In genomic region chr15:76931397-76932089, GRCh38 we compare ENCODE assay signal across 8 cellular contexts. TPM values are rescaled to one million over a fixed set of nuclear protein-coding genes. Genes with fewer than 3 reads are reported as not detected.
DNase-seq lines count a peak whose midpoint lies in the region; ATAC-seq, FAIRE-seq and TF ChIP-seq lines count a peak whose summit lies in the region.

RCN2 (plus strand) TSS chr15:76931749; CDS start chr15:76931842, 93 bp downstream.

- no peaks in the 10 kb centered on the region for H3K9me3 ChIP-seq in small intestine (ENCODE audit: control insufficient read depth, low read depth)

- no peaks in the 10 kb centered on the region for H3K27me3 Mint-ChIP-seq in WTC11 (ENCODE audit: low read depth)

- peak within 1 kb of the TSS; percentile 79 to 91 for H3K27ac ChIP-seq in small intestine (ENCODE audit: low read depth in 1 of 2, low read length in 1 of 2)

- TF ChIP-seq CTCF in AG09309 (IDR thresholded peaks at IDR 0.05; ENCODE audit: control insufficient read depth, insufficient read depth, low read depth, low read length, missing control alignments) (no peak), WTC11 (IDR thresholded peaks at IDR 0.05) (no peak), bronchial epithelial cell (IDR thresholded peaks at IDR 0.05; ENCODE audit: insufficient read depth, low read length, severe bottlenecking) (no peak)

- FAIRE-seq in bronchial epithelial cell (lab: Jason Lieb, UNC) (no peak), small intestine (lab: Jason Lieb, UNC) (no peak)

- H3K27me3 ChIP-seq in bronchial epithelial cell (ENCODE audit: control insufficient read depth, insufficient read depth, low read length) (no peaks in the 10 kb centered on the region), small intestine (ENCODE audit: control insufficient read depth in 2 of 2, insufficient read depth in 2 of 2, low read length in 2 of 2) (no peaks in the 10 kb centered on the region)

- DNase-seq in AG09309 (ENCODE audit: low read depth) = peak; percentile 63
- peak; percentile 98 for DNase-seq in NCI-H226
- DNase-seq in WTC11 (ENCODE audit: low spot score) = peak; percentile 94
- peak; percentile 83 for DNase-seq in bronchial epithelial cell (ENCODE audit: low read depth)
- DNase-seq in iPS-NIHi11 (ENCODE audit: low spot score) = peak; percentile 97
- peak; percentile 95 for DNase-seq in small intestine

- CTCF ChIA-PET in WTC11 (lab: Charles Lee) = interaction anchor here (0.6 to 1.2 kb wide), 3 partner anchors 10 to 59 kb away, joined by 3 to 5 read pairs (median 3); no protein-coding TSS in a partner anchor

- H3K4me1 Mint-ChIP-seq in WTC11 = peaks cover 21% of the 10 kb centered on the region

- ATAC-seq in GM19023 (IDR thresholded peaks at IDR 0.05; ENCODE audit: unreplicated experiment) (peak; percentile 99), HG03196 (IDR thresholded peaks at IDR 0.05; ENCODE audit: unreplicated experiment) (peak; percentile 98), WTC11 (peak; percentile 99)

- H3K4me3 ChIP-seq in AG09309 (ENCODE audit: control insufficient read depth, low read depth, low read length) (peak within 1 kb of the TSS; percentile 90), bronchial epithelial cell (ENCODE audit: low read depth, low read length) (peak within 1 kb of the TSS; percentile 75), small intestine (ENCODE audit: low read depth in 1 of 2, low read length in 2 of 2) (peak within 1 kb of the TSS; percentile 88 to 93)

- POLR2A ChIA-PET in WTC11 (lab: Charles Lee) = interaction anchor here (0.8 to 1.7 kb wide), 4 partner anchors 9 to 26 kb away, joined by 3 to 8 read pairs (median 4); partner anchors contain the start of gene SCAPER

- no peaks in the 10 kb centered on the region for H3K9me3 Mint-ChIP-seq in WTC11

- H3K36me3 ChIP-seq in bronchial epithelial cell (ENCODE audit: control insufficient read depth, insufficient read depth, low read length) (peaks cover 5% of the 10 kb centered on the region), small intestine (ENCODE audit: control insufficient read depth in 2 of 2, insufficient read depth in 2 of 2, low read length in 2 of 2) (peaks cover 0 to 4% of the 10 kb centered on the region in 2 donors)

- H3K4me3 Mint-ChIP-seq in WTC11 = peak within 1 kb of the TSS; percentile 88

- WGBS in small intestine, 3 donors = 0 to 1% (median 0%) methylated on average over 51 to 90 of the region's 90 CpGs

- no peaks in the 10 kb centered on the region for H3K4me1 ChIP-seq in small intestine (ENCODE audit: control insufficient read depth in 2 of 2, insufficient read depth in 1 of 2, low read depth in 1 of 2, low read length in 1 of 2)

- H3K27ac Mint-ChIP-seq in WTC11 = peak within 1 kb of the TSS; percentile 86

- peaks cover 32% of the 10 kb centered on the region for H3K36me3 Mint-ChIP-seq in WTC11

TF ChIP-seq in WTC11, 78 proteins besides CTCF, POLR2A, EP300 and RAD21:
- TF ChIP-seq, protein P1, sequence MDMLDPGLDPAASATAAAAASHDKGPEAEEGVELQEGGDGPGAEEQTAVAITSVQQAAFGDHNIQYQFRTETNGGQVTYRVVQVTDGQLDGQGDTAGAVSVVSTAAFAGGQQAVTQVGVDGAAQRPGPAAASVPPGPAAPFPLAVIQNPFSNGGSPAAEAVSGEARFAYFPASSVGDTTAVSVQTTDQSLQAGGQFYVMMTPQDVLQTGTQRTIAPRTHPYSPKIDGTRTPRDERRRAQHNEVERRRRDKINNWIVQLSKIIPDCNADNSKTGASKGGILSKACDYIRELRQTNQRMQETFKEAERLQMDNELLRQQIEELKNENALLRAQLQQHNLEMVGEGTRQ (CRISPR knock-in tag; IDR thresholded peaks at IDR 0.05) = no peak
- TF ChIP-seq, protein P2, sequence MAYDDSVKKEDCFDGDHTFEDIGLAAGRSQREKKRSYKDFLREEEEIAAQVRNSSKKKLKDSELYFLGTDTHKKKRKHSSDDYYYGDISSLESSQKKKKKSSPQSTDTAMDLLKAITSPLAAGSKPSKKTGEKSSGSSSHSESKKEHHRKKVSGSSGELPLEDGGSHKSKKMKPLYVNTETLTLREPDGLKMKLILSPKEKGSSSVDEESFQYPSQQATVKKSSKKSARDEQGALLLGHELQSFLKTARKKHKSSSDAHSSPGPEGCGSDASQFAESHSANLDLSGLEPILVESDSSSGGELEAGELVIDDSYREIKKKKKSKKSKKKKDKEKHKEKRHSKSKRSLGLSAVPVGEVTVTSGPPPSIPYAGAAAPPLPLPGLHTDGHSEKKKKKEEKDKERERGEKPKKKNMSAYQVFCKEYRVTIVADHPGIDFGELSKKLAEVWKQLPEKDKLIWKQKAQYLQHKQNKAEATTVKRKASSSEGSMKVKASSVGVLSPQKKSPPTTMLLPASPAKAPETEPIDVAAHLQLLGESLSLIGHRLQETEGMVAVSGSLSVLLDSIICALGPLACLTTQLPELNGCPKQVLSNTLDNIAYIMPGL (CRISPR knock-in tag; IDR thresholded peaks at IDR 0.05) = peak; percentile 35; the same call in 1 of the 2 replicates
- TF ChIP-seq FOXK1 (CRISPR knock-in tag; IDR thresholded peaks at IDR 0.05) (0 out of 2 replicates have a peak, but pooled peaks have one; percentile 50), MAX (CRISPR knock-in tag; IDR thresholded peaks at IDR 0.05) (no peak; the same call in 1 of the 2 replicates), E2F5 (CRISPR knock-in tag; IDR thresholded peaks at IDR 0.05) (peak; percentile 58; the same call in 1 of the 2 replicates), MYBL2 (CRISPR knock-in tag; IDR thresholded peaks at IDR 0.05) (peak; percentile 45; the same call in 1 of the 2 replicates), TP53 (CRISPR knock-in tag; IDR thresholded peaks at IDR 0.05) (peak; percentile 77; the same call in 1 of the 2 replicates), FOXP1 (CRISPR knock-in tag; IDR thresholded peaks at IDR 0.05; ENCODE audit: borderline replicate concordance) (peak; percentile 85; the same call in 1 of the 2 replicates), NR3C1 (CRISPR knock-in tag; conservative IDR thresholded peaks at IDR 0.05; ENCODE audit: low read depth) (peak; percentile 77; the same call in 1 of the 2 replicates), ZNF416 (CRISPR knock-in tag; IDR thresholded peaks at IDR 0.05) (0 out of 2 replicates have a peak, but pooled peaks have one; percentile 17), NFYB (CRISPR knock-in tag; conservative IDR thresholded peaks at IDR 0.05; ENCODE audit: low read depth) (peak; percentile 89), ZNF138 (CRISPR knock-in tag; conservative IDR thresholded peaks at IDR 0.05) (no peak), SP1 (CRISPR knock-in tag; conservative IDR thresholded peaks at IDR 0.05) (peak; percentile 96), ZNF263 (CRISPR knock-in tag; IDR thresholded peaks at IDR 0.05; ENCODE audit: low read depth) (0 out of 2 replicates have a peak, but pooled peaks have one; percentile 13), SMAD3 (CRISPR knock-in tag; IDR thresholded peaks at IDR 0.05; ENCODE audit: borderline replicate concordance) (no peak), CREM (CRISPR knock-in tag; IDR thresholded peaks at IDR 0.05) (0 out of 2 replicates have a peak, but pooled peaks have one; percentile 36), TEAD1 (CRISPR knock-in tag; IDR thresholded peaks at IDR 0.05) (peak; percentile 42; the same call in 1 of the 2 replicates)
TF ChIP-seq in WTC11: peak in this region for 13.

RNA-seq across cellular contexts. Expression of gene RCN2, which starts in this region (rescaled TPM):
- 102 to 112 TPM (median 103 TPM) in 3 replicates for total RNA-seq in WTC11 (2021)
- 51.6 and 60.6 TPM in 2 replicates for total RNA-seq in bronchial epithelial cell
- 10 to 100 TPM; 11.6 to 38.9 (median 14.1) TPM for polyA plus RNA-seq in small intestine

Comparison
In these comparisons a context has a peak if more than half of its experiments do, and no peak if none do; other contexts are left out.
1. Peak in every context shown above with its lines: DNase-seq, ATAC-seq, H3K4me3 ChIP-seq and H3K27ac ChIP-seq.